Comparison of ENCODE assay signal across 37 cellular contexts in the genomic region with DNA sequence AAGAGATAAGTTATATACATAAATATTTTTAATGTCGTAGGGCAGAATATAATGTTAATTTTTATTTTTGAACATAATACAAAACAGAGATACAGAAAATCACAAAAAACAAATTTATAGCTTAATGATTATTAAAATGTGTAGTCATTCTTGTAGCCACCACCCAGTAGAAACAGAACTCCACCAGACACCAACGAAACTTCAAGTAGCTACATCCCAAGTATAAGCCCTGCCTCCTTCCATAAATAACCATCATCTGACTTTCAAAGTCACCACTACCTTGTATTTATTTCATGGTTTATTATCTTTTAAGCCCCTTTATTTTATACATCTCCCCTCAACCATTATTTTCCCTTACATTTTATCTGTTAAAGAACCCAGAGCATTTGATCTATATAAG.
A peak's percentile ranks its signal among the peaks of the same experiment; 100 is the strongest.
DNase-seq lines count a peak whose midpoint lies in the region; ATAC-seq, FAIRE-seq and TF ChIP-seq lines count a peak whose summit lies in the region.
"Had no signal": no experiment of that assay in that cellular context is flagged by ENCODE, and none has a peak within 500 bp of the region (broad histone marks: within the 10 kb centered on the region; RNA-seq: fewer than 3 reads in every experiment).

No MANE protein-coding gene starts in this region.

- H3K4me1 Mint-ChIP-seq in T-helper 17 cell: no peaks in the 10 kb centered on the region
- H3K4me1 Mint-ChIP-seq: B cell; CD14-positive monocyte; CD4-positive, alpha-beta memory T cell; CD4-positive, CD25-positive, alpha-beta regulatory T cell; CD8-positive, alpha-beta memory T cell had no signal

- H3K4me1 ChIP-seq in OCI-LY1 (ENCODE audit: insufficient read depth, low read length, severe bottlenecking) (peaks cover 14% of the 10 kb centered on the region), OCI-LY7 (ENCODE audit: insufficient read depth, low read length, poor library complexity, severe bottlenecking) (no peaks in the 10 kb centered on the region), GM12878 (ENCODE audit: control insufficient read depth, insufficient read depth, low read length) (no peaks in the 10 kb centered on the region)
- H3K4me1 ChIP-seq: A549; BE2C; BLaER1; BLaER1 treated with 17β-estradiol and CSF1 and Interleukin-3, amounts not matched to agents 10 nM and 100 nM; Caco-2 had no signal

- TF ChIP-seq CTCF in OCI-LY1 (IDR thresholded peaks at IDR 0.05; ENCODE audit: low read length) (no peak), OCI-LY7 (conservative IDR thresholded peaks at IDR 0.05; ENCODE audit: low read length) (no peak), GM12878 (IDR thresholded peaks at IDR 0.05 in 2 of 3, conservative IDR thresholded peaks at IDR 0.05 in 1 of 3; ENCODE audit: control insufficient read depth in 2 of 3, extremely low read depth in 1 of 3, insufficient read depth in 1 of 3, low read depth in 3 of 3, low read length in 3 of 3) (no peak)

- no peaks in the 10 kb centered on the region for H3K27me3 Mint-ChIP-seq in T-helper 17 cell
- H3K27me3 Mint-ChIP-seq: B cell; CD4-positive, alpha-beta memory T cell; CD4-positive, alpha-beta T cell; CD4-positive, CD25-positive, alpha-beta regulatory T cell; CD8-positive, alpha-beta memory T cell had no signal

- ATAC-seq in HG03354 (IDR thresholded peaks at IDR 0.05; ENCODE audit: poor library complexity, severe bottlenecking, unreplicated experiment): peak; percentile 55
- peak; percentile 61 for ATAC-seq in GM12878
- ATAC-seq in T-helper 17 cell: no peak
- ATAC-seq: A549; CD8-positive, alpha-beta T cell had no signal

- POLR2A ChIA-PET in OCI-LY7 (lab: Charles Lee) (interaction anchor here (1.4 kb wide), 1 partner anchor 9 kb away, joined by 3 read pairs; no protein-coding TSS in a partner anchor), GM12878 (lab: Charles Lee) (no interaction called here)

- SMC1A ChIA-PET in GM12878 (lab: Charles Lee; ENCODE audit: uncharacterized antibody, unreplicated experiment): interaction anchor here (1.0 to 1.2 kb wide), 2 partner anchors 10 to 23 kb away, joined by 3 read pairs; no protein-coding TSS in a partner anchor

- H3K4me3 Mint-ChIP-seq in T-helper 17 cell: no peak overlapping the region
- H3K4me3 Mint-ChIP-seq: B cell; CD14-positive monocyte; CD4-positive, alpha-beta memory T cell; CD4-positive, alpha-beta T cell; CD4-positive, CD25-positive, alpha-beta regulatory T cell; CD8-positive, alpha-beta memory T cell; CD8-positive, alpha-beta T cell had no signal

- no peaks in the 10 kb centered on the region for H3K9me2 ChIP-seq in OCI-LY1 (ENCODE audit: low read depth, low read length)
- no peaks in the 10 kb centered on the region for H3K9me2 ChIP-seq in OCI-LY7 (ENCODE audit: insufficient read depth, low read length)

- FAIRE-seq in GM12878 (lab: Jason Lieb, UNC): no peak
- FAIRE-seq: A204.1, A549, D721Med had no signal

- RAD21 ChIA-PET in GM12878 (lab: Charles Lee; ENCODE audit: unreplicated experiment): interaction anchor here (1.5 kb wide), 1 partner anchor 351 kb away, joined by 4 read pairs; no protein-coding TSS in a partner anchor

- no peak for TF ChIP-seq POLR2A in GM12878 (IDR thresholded peaks at IDR 0.05; ENCODE audit: low read depth, low read length)

- H3K4me2 ChIP-seq in OCI-LY1 (ENCODE audit: low read length): no peak overlapping the region
- no peak overlapping the region for H3K4me2 ChIP-seq in OCI-LY7 (ENCODE audit: low read length)
- H3K4me2 ChIP-seq in GM12878 (ENCODE audit: control insufficient read depth, insufficient read depth): no peak overlapping the region
- H3K4me2 ChIP-seq: A549; BLaER1; BLaER1 treated with 17β-estradiol and CSF1 and Interleukin-3, amounts not matched to agents 10 nM and 100 nM had no signal

- H4K20me1 ChIP-seq in OCI-LY1 (ENCODE audit: insufficient read depth, low read length) (no peaks in the 10 kb centered on the region), OCI-LY7 (ENCODE audit: insufficient read depth, low read length) (no peaks in the 10 kb centered on the region), GM12878 (ENCODE audit: control insufficient read depth, insufficient read depth) (no peaks in the 10 kb centered on the region)
- H4K20me1 ChIP-seq: BLaER1; BLaER1 treated with 17β-estradiol and CSF1 and Interleukin-3, amounts not matched to agents 10 nM and 100 nM had no signal

- in situ Hi-C loops in GM12878 (cut with MboI): no loop called here

- H3F3A ChIP-seq in OCI-LY1 (ENCODE audit: insufficient read depth, low read length): no peaks in the 10 kb centered on the region

- no peak for TF ChIP-seq RAD21 in GM12878 (IDR thresholded peaks at IDR 0.05; ENCODE audit: insufficient read depth, low read depth, low read length)

- BruUV-seq in OCI-LY7 (replicated peaks; lab: Mats Ljungman, UMichigan): no TSS peak
- no TSS peak for BruUV-seq in GM12878 (replicated peaks; lab: Mats Ljungman, UMichigan)

- H3K9me3 ChIP-seq in OCI-LY1 (ENCODE audit: low read length) (peaks cover 7% of the 10 kb centered on the region; the same call in 1 of the 2 replicates), OCI-LY7 (ENCODE audit: low read length) (peaks cover 14% of the 10 kb centered on the region; the same call in 1 of the 2 replicates), GM12878 (replicated peaks; ENCODE audit: control insufficient read depth, insufficient read depth, low read length) (no peaks in the 10 kb centered on the region), T-helper 17 cell (ENCODE audit: control insufficient read depth, low read length, poor library complexity, severe bottlenecking) (no peaks in the 10 kb centered on the region)
- H3K9me3 ChIP-seq: A549; BE2C; BLaER1; BLaER1 treated with 17β-estradiol and CSF1 and Interleukin-3, amounts not matched to agents 10 nM and 100 nM; Caco-2 had no signal

- intact Hi-C loops in OCI-LY7 (cut with micrococcal nuclease; ENCODE audit: unreplicated experiment) (no loop called here), GM12878 (cut with micrococcal nuclease; ENCODE audit: unreplicated experiment) (no loop called here)

- CTCF ChIA-PET in OCI-LY7 (lab: Charles Lee; ENCODE audit: unreplicated experiment) (no interaction called here), GM12878 (lab: Yijun Ruan, JAX) (interaction anchor here (1.1 to 1.3 kb wide), 3 partner anchors 21 to 351 kb away, joined by 3 read pairs; no protein-coding TSS in a partner anchor)

- no peak overlapping the region for H3K27ac Mint-ChIP-seq in T-helper 17 cell
- H3K27ac Mint-ChIP-seq: B cell; CD14-positive monocyte; CD4-positive, alpha-beta memory T cell; CD4-positive, alpha-beta T cell; CD4-positive, CD25-positive, alpha-beta regulatory T cell; CD8-positive, alpha-beta memory T cell; CD8-positive, alpha-beta T cell had no signal

- no peaks in the 10 kb centered on the region; the same call in 1 of the 2 replicates for H3K36me3 ChIP-seq in OCI-LY1 (ENCODE audit: insufficient read depth, low read length)
- H3K36me3 ChIP-seq in OCI-LY7 (ENCODE audit: insufficient read depth, low read length): no peaks in the 10 kb centered on the region
- no peaks in the 10 kb centered on the region for H3K36me3 ChIP-seq in GM12878 (ENCODE audit: control insufficient read depth in 2 of 2, insufficient read depth in 2 of 2, low read length in 1 of 2)
- H3K36me3 ChIP-seq: BE2C; BLaER1; BLaER1 treated with 17β-estradiol and CSF1 and Interleukin-3, amounts not matched to agents 10 nM and 100 nM had no signal

- WGBS in GM12878 (ENCODE audit: insufficient coverage, insufficient replicate concordance, low lambda C conversion rate, missing lambda C conversion rate): 38% methylated on average over 2 of the region's 2 CpGs

- no peaks in the 10 kb centered on the region for H3K36me3 Mint-ChIP-seq in T-helper 17 cell (ENCODE audit: low read depth)
- H3K36me3 Mint-ChIP-seq: CD14-positive monocyte; CD4-positive, alpha-beta memory T cell; CD4-positive, CD25-positive, alpha-beta regulatory T cell; CD8-positive, alpha-beta memory T cell; CD8-positive, alpha-beta T cell had no signal

- TF ChIP-seq EP300 in GM12878 (IDR thresholded peaks at IDR 0.05; ENCODE audit: borderline replicate concordance in 1 of 2, control insufficient read depth in 1 of 2, low read depth in 2 of 2, low read length in 2 of 2): no peak

- no peak overlapping the region for H3K4me3 ChIP-seq in OCI-LY1 (ENCODE audit: low read depth, low read length, poor library complexity, severe bottlenecking)
- no peak overlapping the region for H3K4me3 ChIP-seq in OCI-LY7 (ENCODE audit: low read depth, low read length, poor library complexity, severe bottlenecking)
- no peak overlapping the region for H3K4me3 ChIP-seq in GM12878
- H3K4me3 ChIP-seq: A549; BLaER1; BLaER1 treated with 17β-estradiol and CSF1 and Interleukin-3, amounts not matched to agents 10 nM and 100 nM had no signal

- H3K27ac ChIP-seq in OCI-LY1 (ENCODE audit: low read depth, low read length, poor library complexity, severe bottlenecking) (no peak overlapping the region), OCI-LY7 (ENCODE audit: low read depth, low read length, poor library complexity, severe bottlenecking) (no peak overlapping the region), GM12878 (ENCODE audit: control insufficient read depth, insufficient read depth) (no peak overlapping the region)
- H3K27ac ChIP-seq: 22Rv1; A549; BLaER1; BLaER1 treated with 17β-estradiol and CSF1 and Interleukin-3, amounts not matched to agents 10 nM and 100 nM; C4-2B had no signal

- DNase-seq in OCI-LY7 (ENCODE audit: low spot score) (no peak), GM12878 (ENCODE audit: low read depth, low spot score) (no peak), AG08396 (ENCODE audit: low spot score) (no peak), NCI-H226 (no peak), T-helper 17 cell (no peak), OCI-M1 (lab: John Stamatoyannopoulos, UW) (no peak)
- DNase-seq: 8988T; ACHN; AML-193; BE2C; C1 segment of cervical spinal cord; Caco-2; Calu3; CD4-positive, alpha-beta memory T cell; CD4-positive, alpha-beta T cell; CD4-positive, CD25-positive, alpha-beta regulatory T cell; CD8-positive, alpha-beta memory T cell; CD8-positive, alpha-beta T cell; COR-L47; DMS 273 treated with DMSO at 0.1 percent for 48 hours; DMS153; DMS53; DMS79; DMS79 treated with DMSO at 0.1 percent for 48 hours; DND-41; EL had no signal

- H2AFZ ChIP-seq in OCI-LY1 (ENCODE audit: low read length): peak overlapping the region; percentile 12; the same call in 1 of the 2 replicates
- H2AFZ ChIP-seq in OCI-LY7 (ENCODE audit: low read length): peak overlapping the region; percentile 73; the same call in 1 of the 2 replicates
- H2AFZ ChIP-seq in GM12878 (ENCODE audit: control insufficient read depth, low read depth, low read length): no peak overlapping the region

- H3K9ac ChIP-seq in OCI-LY1 (ENCODE audit: low read length) (no peak overlapping the region), GM12878 (ENCODE audit: control insufficient read depth, insufficient read depth, low read length) (no peak overlapping the region)
- H3K9ac ChIP-seq: BLaER1; BLaER1 treated with 17β-estradiol and CSF1 and Interleukin-3, amounts not matched to agents 10 nM and 100 nM had no signal

- no peaks in the 10 kb centered on the region for H3K27me3 ChIP-seq in OCI-LY1 (ENCODE audit: insufficient read depth, low read length)
- no peaks in the 10 kb centered on the region for H3K27me3 ChIP-seq in GM12878 (replicated peaks in 1 of 2; ENCODE audit: control insufficient read depth in 2 of 2, insufficient read depth in 2 of 2, low read length in 1 of 2)
- H3K27me3 ChIP-seq: BE2C; BLaER1; BLaER1 treated with 17β-estradiol and CSF1 and Interleukin-3, amounts not matched to agents 10 nM and 100 nM had no signal

- no peaks in the 10 kb centered on the region for H3K79me2 ChIP-seq in OCI-LY1 (ENCODE audit: insufficient read depth, low read length)
- no peaks in the 10 kb centered on the region for H3K79me2 ChIP-seq in OCI-LY7 (ENCODE audit: insufficient read depth, low read depth, low read length)
- no peaks in the 10 kb centered on the region for H3K79me2 ChIP-seq in GM12878 (ENCODE audit: control insufficient read depth, insufficient read depth, low read length)
